ENCODE assay signal across 13 cellular contexts in the genomic region with DNA sequence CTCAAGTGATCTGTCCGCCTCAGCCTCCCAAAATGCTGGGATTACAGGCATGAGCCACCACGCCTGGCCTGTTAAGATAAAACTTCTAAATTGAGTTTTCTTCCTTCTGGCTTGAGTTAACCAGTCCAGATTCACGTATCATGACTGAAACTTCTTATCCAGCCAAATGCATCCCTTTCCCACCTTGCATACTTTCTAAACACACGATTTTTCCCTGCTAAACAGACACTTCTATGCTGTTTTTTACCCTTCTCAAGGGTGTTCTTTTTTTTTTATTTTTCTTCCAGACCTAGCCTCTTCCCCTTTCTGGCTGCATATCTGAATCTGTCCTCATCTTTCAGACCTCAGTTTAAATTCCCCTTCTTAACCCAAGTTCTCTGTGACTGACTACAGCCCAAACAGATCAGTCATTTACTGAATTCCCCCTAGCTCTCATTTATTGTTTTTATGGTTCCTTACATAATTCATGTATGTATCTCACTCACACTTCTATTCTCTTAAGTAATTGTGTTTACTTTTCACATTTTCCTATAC. TPM values are rescaled to one million over a fixed set of nuclear protein-coding genes. Genes with fewer than 3 reads are reported as not detected.
DNase-seq lines count a peak whose midpoint lies in the region; ATAC-seq and TF ChIP-seq lines count a peak whose summit lies in the region.
"Had no signal": no experiment of that assay in that cellular context is flagged by ENCODE, and none has a peak within 500 bp of the region (broad histone marks: within the 10 kb centered on the region; RNA-seq: fewer than 3 reads in every experiment).

No MANE protein-coding gene starts in this region.

- TF ChIP-seq POLR2A in GM18505 (IDR thresholded peaks at IDR 0.05; ENCODE audit: borderline replicate concordance, extremely low read depth, insufficient read depth, insufficient read length) (peak; percentile 29), esophagus squamous epithelium (IDR thresholded peaks at IDR 0.05) (no peak)

- no peak for TF ChIP-seq CTCF in left lung (IDR thresholded peaks at IDR 0.05)
- TF ChIP-seq CTCF in esophagus squamous epithelium (IDR thresholded peaks at IDR 0.05), result no peak
- no peak for TF ChIP-seq CTCF in foreskin keratinocyte (conservative IDR thresholded peaks at IDR 0.05)

- peaks cover 0 to 27% of the 10 kb centered on the region in 2 donors for H3K4me1 ChIP-seq in left lung
- H3K4me1 ChIP-seq in esophagus squamous epithelium, result no peaks in the 10 kb centered on the region
- H3K4me1 ChIP-seq in foreskin keratinocyte, result peaks cover 7% of the 10 kb centered on the region
- H3K4me1 ChIP-seq: gastroesophageal sphincter had no signal

- ATAC-seq in GM18505 (IDR thresholded peaks at IDR 0.05; ENCODE audit: unreplicated experiment), result no peak
- ATAC-seq in left lung, result peak; percentile 47
- ATAC-seq in foreskin keratinocyte, result no peak
- ATAC-seq: gastroesophageal sphincter had no signal

- H3K27ac ChIP-seq in left lung (peak overlapping the region; percentile 27 to 95), esophagus squamous epithelium (peak overlapping the region in 2 of 4 donors; percentile 6 to 10), substantia nigra (ENCODE audit: low read depth, low read length, poor library complexity, severe bottlenecking) (no peak overlapping the region), foreskin keratinocyte (no peak overlapping the region)
- H3K27ac ChIP-seq: gastroesophageal sphincter, thoracic aorta had no signal

- DNase-seq in CD1c-positive myeloid dendritic cell (ENCODE audit: extremely low spot score), result peak; percentile 70
- peak; percentile 57 for DNase-seq in SKM-1 (lab: John Stamatoyannopoulos, UW; ENCODE audit: unreplicated experiment)
- no peak for DNase-seq in left lung
- no peak for DNase-seq in esophagus squamous epithelium (lab: John Stamatoyannopoulos, UW)
- no peak for DNase-seq in H4 (ENCODE audit: low spot score)
- no peak for DNase-seq in substantia nigra (lab: John Stamatoyannopoulos, UW)
- no peak for DNase-seq in foreskin keratinocyte
- DNase-seq: activated CD4-positive, alpha-beta T cell treated with anti-CD3 and anti-CD28 coated beads for 4 hours; NK-92 treated with Interleukin-12 subunit alpha and Interleukin-12 subunit beta, amount 100 ng/mL, for 24 hours had no signal

- peaks cover 0 to 30% of the 10 kb centered on the region in 2 donors for H3K36me3 ChIP-seq in left lung
- peaks cover 0 to 5% (median 0%) of the 10 kb centered on the region in 3 donors for H3K36me3 ChIP-seq in esophagus squamous epithelium
- H3K36me3 ChIP-seq: gastroesophageal sphincter had no signal

- H3K27me3 ChIP-seq in left lung (no peaks in the 10 kb centered on the region), esophagus squamous epithelium (no peaks in the 10 kb centered on the region), foreskin keratinocyte (no peaks in the 10 kb centered on the region)
- H3K27me3 ChIP-seq: gastroesophageal sphincter had no signal

- no peaks in the 10 kb centered on the region for H3K9me3 ChIP-seq in left lung
- no peaks in the 10 kb centered on the region for H3K9me3 ChIP-seq in esophagus squamous epithelium
- H3K9me3 ChIP-seq: gastroesophageal sphincter, thoracic aorta had no signal

- intact Hi-C loops in left lung (cut with DNase I), result no loop called here
- intact Hi-C loops in esophagus squamous epithelium (cut with DNase I), result no loop called here

- WGBS in esophagus squamous epithelium, 2 donors, result 52 to 71% methylated on average over 4 of the region's 4 CpGs

- H3K4me3 ChIP-seq in left lung (peak overlapping the region in 1 of 2 donors; percentile 44), esophagus squamous epithelium (no peak overlapping the region)
- H3K4me3 ChIP-seq: gastroesophageal sphincter had no signal

RNA-seq across cellular contexts. Expression of a gene that starts 5.4 kb away (rescaled TPM):
- total RNA-seq in left lung (10 to 100 TPM; 25.1 to 80.4 TPM), esophagus squamous epithelium (10 to 100 TPM in 1 of 4 donors, 1 to 10 TPM in 3; 1.7 to 13.4 (median 4.2) TPM), foreskin keratinocyte (0.14 and 0.25 TPM in 2 replicates)
- total RNA-seq in H4 (2014; rRNA removed; shearing (Covaris generic)), result 0.23 and 0.39 TPM in 2 replicates
- polyA plus RNA-seq in foreskin keratinocyte, result 0.17 and 0.31 TPM in 2 replicates
- total RNA-seq: bronchial epithelial cell had no signal

RNA-seq across cellular contexts. Expression of a gene that starts 11.4 kb away (rescaled TPM):
- 10 to 100 TPM in 1 of 2 donors, 1 to 10 TPM in 1; 5.0 to 10.7 TPM for total RNA-seq in left lung
- total RNA-seq in esophagus squamous epithelium, result under 1 TPM in 1 of 4 donors, not detected in 3; 0.76 TPM
- total RNA-seq in H4 (2014; rRNA removed; shearing (Covaris generic)), result not detected in 2 replicates
- total RNA-seq in foreskin keratinocyte, result not detected in 2 replicates
- not detected in 2 replicates for polyA plus RNA-seq in foreskin keratinocyte
- total RNA-seq: bronchial epithelial cell, gastroesophageal sphincter, thoracic aorta had no signal

RNA-seq across cellular contexts. Expression of a gene that starts 13.0 kb away (rescaled TPM):
- total RNA-seq in left lung (10 to 100 TPM; 16.4 to 30.9 TPM), esophagus squamous epithelium (10 to 100 TPM in 1 of 4 donors, 1 to 10 TPM in 2, under 1 TPM in 1; 0.68 to 11.1 (median 3.3) TPM), foreskin keratinocyte (0.11 TPM in 1 of 2 replicates, not detected in the other)
- 4.8 and 7.7 TPM in 2 replicates for total RNA-seq in H4 (2014; rRNA removed; shearing (Covaris generic))
- 0.10 TPM in 1 of 2 replicates, not detected in the other for polyA plus RNA-seq in foreskin keratinocyte
- total RNA-seq: bronchial epithelial cell had no signal

Comparison
In these comparisons a context has a peak if more than half of its experiments do, and no peak if none do; other contexts are left out.
1. DNase-seq: peak in CD1c-positive myeloid dendritic cell (single experiment) and SKM-1 (single experiment); none in left lung (0 of 2), esophagus squamous epithelium (single experiment), H4 (single experiment), substantia nigra (0 of 49) and foreskin keratinocyte (0 of 2).
2. H3K27ac ChIP-seq: peak in left lung (2 of 2); none in substantia nigra (single experiment) and foreskin keratinocyte (single experiment).